In genomic region chr4:150297861-150298474, GRCh38 we compare ENCODE assay signal across 7 cellular contexts.
DNase-seq lines count a peak whose midpoint lies in the region; ATAC-seq and TF ChIP-seq lines count a peak whose summit lies in the region.

No MANE protein-coding gene starts in this region.

- no peak overlapping the region for H3K27ac Mint-ChIP-seq in chondrocyte (ENCODE audit: unreplicated experiment)

- CTCF ChIA-PET in Panc1 (lab: Charles Lee): no interaction called here

- no peaks in the 10 kb centered on the region for H3K27me3 ChIP-seq in Panc1 (ENCODE audit: control insufficient read depth, insufficient read depth, low read length)

- no peaks in the 10 kb centered on the region for H3K27me3 Mint-ChIP-seq in chondrocyte (ENCODE audit: low read depth)

- intact Hi-C loops in Panc1 (cut with micrococcal nuclease; ENCODE audit: unreplicated experiment): loop anchor here (2.0 kb wide), 1 partner anchor 569 kb away; no protein-coding TSS in a partner anchor

- H3K4me3 ChIP-seq in HFF-Myc (replicated peaks; ENCODE audit: low read depth, low read length) (no peak overlapping the region), Panc1 (ENCODE audit: low read depth in 2 of 2, low read length in 2 of 2) (no peak overlapping the region)

- no peak overlapping the region for H3K4me3 Mint-ChIP-seq in chondrocyte (ENCODE audit: unreplicated experiment)

- H3K36me3 Mint-ChIP-seq in chondrocyte (ENCODE audit: low read depth): no peaks in the 10 kb centered on the region

- H3K4me1 Mint-ChIP-seq in chondrocyte (ENCODE audit: low read depth): peaks cover 9% of the 10 kb centered on the region

- no peaks in the 10 kb centered on the region for H3K4me1 ChIP-seq in Panc1 (ENCODE audit: control insufficient read depth, insufficient read depth, low read length)

- no peaks in the 10 kb centered on the region for H3K9me3 ChIP-seq in Panc1 (ENCODE audit: control insufficient read depth, insufficient read depth, low read depth, low read length)

- no peaks in the 10 kb centered on the region for H3K36me3 ChIP-seq in Panc1 (ENCODE audit: control insufficient read depth, insufficient read depth, low read length)

- DNase-seq in EH (ENCODE audit: low read depth) (peak; percentile 60), HFF-Myc (ENCODE audit: extremely low read depth, low read depth) (no peak), Panc1 (ENCODE audit: low read depth, low spot score) (no peak), chondrocyte (ENCODE audit: low spot score) (no peak), mucosa of gallbladder (ENCODE audit: low spot score) (peak; percentile 25), 8988T (no peak), NCI-H774 (lab: John Stamatoyannopoulos, UW) (no peak)

- no TSS peak for BruUV-seq in Panc1 (replicated peaks; lab: Mats Ljungman, UMichigan)

- no peaks in the 10 kb centered on the region for H3K9me3 Mint-ChIP-seq in chondrocyte (ENCODE audit: low read depth)

- ATAC-seq in Panc1: peak; percentile 75; the same call in 1 of the 2 replicates

- H3K27ac ChIP-seq in Panc1 (ENCODE audit: low read length): no peak overlapping the region

- POLR2A ChIA-PET in Panc1 (lab: Charles Lee): no interaction called here

- in situ Hi-C loops in Panc1 (cut with HindIII; ENCODE audit: low pct_unique_long_range_greater_than_20kb, low sequenced_read_pairs): no loop called here

- TF ChIP-seq CTCF in HFF-Myc (IDR thresholded peaks at IDR 0.05; ENCODE audit: low read depth, low read length, missing control alignments): peak; percentile 59
- TF ChIP-seq CTCF in Panc1 (IDR thresholded peaks at IDR 0.05): peak; percentile 66; the same call in 1 of the 2 replicates
- TF ChIP-seq CTCF in chondrocyte (IDR thresholded peaks at IDR 0.05): peak; percentile 94

Comparison
In these comparisons a context has a peak if more than half of its experiments do, and no peak if none do; other contexts are left out.
1. DNase-seq: peak in EH (single experiment) and mucosa of gallbladder (single experiment); none in HFF-Myc (single experiment), Panc1 (single experiment), chondrocyte (single experiment), 8988T (single experiment) and NCI-H774 (single experiment).
2. Peak in every context shown above with its lines, with median percentiles within 50 percentile points of each other: CTCF ChIP-seq.